In genomic region chr2:138615257-138615656, GRCh38 we compare ENCODE assay signal across 14 cellular contexts.
DNase-seq lines count a peak whose midpoint lies in the region; ATAC-seq, FAIRE-seq and TF ChIP-seq lines count a peak whose summit lies in the region.
"Had no signal": no experiment of that assay in that cellular context is flagged by ENCODE, and none has a peak within 500 bp of the region (broad histone marks: within the 10 kb centered on the region; RNA-seq: fewer than 3 reads in every experiment).

No MANE protein-coding gene starts in this region.

- H3K36me3 ChIP-seq in Caco-2 (ENCODE audit: control insufficient read depth, insufficient read depth, low read length) (no peaks in the 10 kb centered on the region), kidney epithelial cell (ENCODE audit: control insufficient read depth, insufficient read depth, low read length) (no peaks in the 10 kb centered on the region), small intestine (ENCODE audit: control insufficient read depth in 2 of 2, insufficient read depth in 2 of 2, low read length in 2 of 2) (no peaks in the 10 kb centered on the region)
- H3K36me3 ChIP-seq: BLaER1, WERI-Rb-1 had no signal

- BruUV-seq in Caco-2 (replicated peaks; lab: Mats Ljungman, UMichigan), result no TSS peak

- no peaks in the 10 kb centered on the region for H3K36me3 Mint-ChIP-seq in Caco-2 (ENCODE audit: insufficient read depth, unreplicated experiment)
- H3K36me3 Mint-ChIP-seq in stimulated activated naive B cell treated with anti-CD40 and anti-IgM and Interleukin-4, amounts not matched to agents 10 μg/mL and 1 μg/mL and 100 μg/mL, for 72 hours, result no peaks in the 10 kb centered on the region

- no peak overlapping the region for H3K4me3 Mint-ChIP-seq in Caco-2 (ENCODE audit: unreplicated experiment)
- no peak overlapping the region for H3K4me3 Mint-ChIP-seq in stimulated activated naive B cell treated with anti-CD40 and anti-IgM and Interleukin-4, amounts not matched to agents 10 μg/mL and 1 μg/mL and 100 μg/mL, for 72 hours
- H3K4me3 Mint-ChIP-seq: stimulated activated naive CD8-positive, alpha-beta T cell treated with anti-CD3 and anti-CD28 coated beads, Interleukin-15, Interleukin-2, amounts not matched to agents 100 ng/mL and 50 ng/mL, for 24 hours had no signal

- POLR2A ChIA-PET in Caco-2 (lab: Charles Lee), result no interaction called here

- H3K4me1 Mint-ChIP-seq in Caco-2 (ENCODE audit: low read depth, unreplicated experiment), result peaks cover 14% of the 10 kb centered on the region
- no peaks in the 10 kb centered on the region for H3K4me1 Mint-ChIP-seq in stimulated activated naive B cell treated with anti-CD40 and anti-IgM and Interleukin-4, amounts not matched to agents 10 μg/mL and 1 μg/mL and 100 μg/mL, for 72 hours

- CTCF ChIA-PET in Caco-2 (lab: Charles Lee), result no interaction called here

- 70 to 82% (median 76%) methylated on average over 4 of the region's 4 CpGs for WGBS in small intestine, 3 donors

- ATAC-seq in HG02870 (IDR thresholded peaks at IDR 0.05; ENCODE audit: unreplicated experiment), result peak; percentile 58
- ATAC-seq in stimulated activated naive B cell treated with anti-CD40 and anti-IgM and Interleukin-4, amounts not matched to agents 10 μg/mL and 1 μg/mL and 100 μg/mL, for 72 hours (replicated peaks), result no peak
- no peak for ATAC-seq in HG03196 (IDR thresholded peaks at IDR 0.05; ENCODE audit: unreplicated experiment)

- H3K27me3 ChIP-seq in Caco-2 (replicated peaks; ENCODE audit: control insufficient read depth, insufficient read depth, low read length) (no peaks in the 10 kb centered on the region), kidney epithelial cell (ENCODE audit: control insufficient read depth, insufficient read depth, low read length) (no peaks in the 10 kb centered on the region), small intestine (ENCODE audit: control insufficient read depth in 2 of 2, insufficient read depth in 2 of 2, low read length in 2 of 2) (no peaks in the 10 kb centered on the region)
- H3K27me3 ChIP-seq: BLaER1, hepatocyte had no signal

- H3K9me3 ChIP-seq in Caco-2, result no peaks in the 10 kb centered on the region
- no peaks in the 10 kb centered on the region for H3K9me3 ChIP-seq in small intestine (ENCODE audit: control insufficient read depth, low read depth)
- H3K9me3 ChIP-seq: BLaER1 had no signal

- FAIRE-seq in small intestine (lab: Jason Lieb, UNC), result no peak

- H3K4me1 ChIP-seq in Caco-2 (peaks cover 7% of the 10 kb centered on the region), small intestine (ENCODE audit: control insufficient read depth in 2 of 2, insufficient read depth in 1 of 2, low read depth in 1 of 2, low read length in 1 of 2) (no peaks in the 10 kb centered on the region)
- H3K4me1 ChIP-seq: BLaER1 had no signal

- H3K27ac ChIP-seq in small intestine (ENCODE audit: low read depth in 1 of 2, low read length in 1 of 2), result no peak overlapping the region
- H3K27ac ChIP-seq: BLaER1, hepatocyte, WERI-Rb-1 had no signal

- intact Hi-C loops in Caco-2 (cut with micrococcal nuclease; ENCODE audit: unreplicated experiment), result no loop called here

- H3K27me3 Mint-ChIP-seq in Caco-2 (ENCODE audit: insufficient read depth, unreplicated experiment), result no peaks in the 10 kb centered on the region
- H3K27me3 Mint-ChIP-seq in stimulated activated naive B cell treated with anti-CD40 and anti-IgM and Interleukin-4, amounts not matched to agents 10 μg/mL and 1 μg/mL and 100 μg/mL, for 72 hours, result peaks cover 6 to 11% of the 10 kb centered on the region in 2 donors

- H3K27ac Mint-ChIP-seq in Caco-2 (ENCODE audit: unreplicated experiment), result no peak overlapping the region
- no peak overlapping the region for H3K27ac Mint-ChIP-seq in stimulated activated naive B cell treated with anti-CD40 and anti-IgM and Interleukin-4, amounts not matched to agents 10 μg/mL and 1 μg/mL and 100 μg/mL, for 72 hours
- H3K27ac Mint-ChIP-seq: stimulated activated naive CD8-positive, alpha-beta T cell treated with anti-CD3 and anti-CD28 coated beads, Interleukin-15, Interleukin-2, amounts not matched to agents 100 ng/mL and 50 ng/mL, for 24 hours had no signal

- no peak for TF ChIP-seq CTCF in Caco-2 (IDR thresholded peaks at IDR 0.05; ENCODE audit: insufficient read depth in 1 of 2, low read depth in 1 of 2, low read length in 1 of 2, severe bottlenecking in 1 of 2, unreplicated experiment in 1 of 2)
- no peak for TF ChIP-seq CTCF in kidney epithelial cell (IDR thresholded peaks at IDR 0.05; ENCODE audit: insufficient read depth, low read length, poor library complexity, severe bottlenecking)

- peaks cover 10% of the 10 kb centered on the region for H3K9me3 Mint-ChIP-seq in Caco-2 (ENCODE audit: unreplicated experiment)
- peaks cover 0 to 2% of the 10 kb centered on the region in 2 donors for H3K9me3 Mint-ChIP-seq in stimulated activated naive B cell treated with anti-CD40 and anti-IgM and Interleukin-4, amounts not matched to agents 10 μg/mL and 1 μg/mL and 100 μg/mL, for 72 hours
- H3K9me3 Mint-ChIP-seq: stimulated activated naive CD8-positive, alpha-beta T cell treated with anti-CD3 and anti-CD28 coated beads, Interleukin-15, Interleukin-2, amounts not matched to agents 100 ng/mL and 50 ng/mL, for 24 hours had no signal

- H3K4me3 ChIP-seq in Caco-2 (ENCODE audit: low read depth, low read length) (no peak overlapping the region), kidney epithelial cell (ENCODE audit: low read depth, low read length) (no peak overlapping the region), small intestine (ENCODE audit: low read depth in 1 of 2, low read length in 2 of 2) (no peak overlapping the region)
- H3K4me3 ChIP-seq: BLaER1, hepatocyte had no signal

- DNase-seq in Caco-2 (peak; percentile 27 to 44), SW480 (ENCODE audit: low spot score) (peak; percentile 5), kidney epithelial cell (ENCODE audit: low read depth) (peak; percentile 96), small intestine (no peak), NCI-H146 treated with DMSO at 0.1 percent for 48 hours (lab: John Stamatoyannopoulos, UW; ENCODE audit: unreplicated experiment) (no peak)
- DNase-seq in stimulated activated naive B cell treated with anti-CD40 and anti-IgM and Interleukin-4, amounts not matched to agents 10 μg/mL and 1 μg/mL and 100 μg/mL, for 72 hours, result no peak
- DNase-seq: SHP77; stimulated activated CD4-positive, alpha-beta T cell treated with anti-CD3 and anti-CD28 coated beads, Interleukin-4, amount 100 ng/mL, for 4 hours; WERI-Rb-1 had no signal

Comparison
In these comparisons a context has a peak if more than half of its experiments do, and no peak if none do; other contexts are left out.
1. DNase-seq: peak in Caco-2 (2 of 2), SW480 (single experiment) and kidney epithelial cell (single experiment); none in stimulated activated naive B cell treated with anti-CD40 and anti-IgM and Interleukin-4, amounts not matched to agents 10 μg/mL and 1 μg/mL and 100 μg/mL, for 72 hours (single experiment), small intestine (single experiment) and NCI-H146 treated with DMSO at 0.1 percent for 48 hours (single experiment).